8 cellular contexts compared by ENCODE assay signal in the genomic region with DNA sequence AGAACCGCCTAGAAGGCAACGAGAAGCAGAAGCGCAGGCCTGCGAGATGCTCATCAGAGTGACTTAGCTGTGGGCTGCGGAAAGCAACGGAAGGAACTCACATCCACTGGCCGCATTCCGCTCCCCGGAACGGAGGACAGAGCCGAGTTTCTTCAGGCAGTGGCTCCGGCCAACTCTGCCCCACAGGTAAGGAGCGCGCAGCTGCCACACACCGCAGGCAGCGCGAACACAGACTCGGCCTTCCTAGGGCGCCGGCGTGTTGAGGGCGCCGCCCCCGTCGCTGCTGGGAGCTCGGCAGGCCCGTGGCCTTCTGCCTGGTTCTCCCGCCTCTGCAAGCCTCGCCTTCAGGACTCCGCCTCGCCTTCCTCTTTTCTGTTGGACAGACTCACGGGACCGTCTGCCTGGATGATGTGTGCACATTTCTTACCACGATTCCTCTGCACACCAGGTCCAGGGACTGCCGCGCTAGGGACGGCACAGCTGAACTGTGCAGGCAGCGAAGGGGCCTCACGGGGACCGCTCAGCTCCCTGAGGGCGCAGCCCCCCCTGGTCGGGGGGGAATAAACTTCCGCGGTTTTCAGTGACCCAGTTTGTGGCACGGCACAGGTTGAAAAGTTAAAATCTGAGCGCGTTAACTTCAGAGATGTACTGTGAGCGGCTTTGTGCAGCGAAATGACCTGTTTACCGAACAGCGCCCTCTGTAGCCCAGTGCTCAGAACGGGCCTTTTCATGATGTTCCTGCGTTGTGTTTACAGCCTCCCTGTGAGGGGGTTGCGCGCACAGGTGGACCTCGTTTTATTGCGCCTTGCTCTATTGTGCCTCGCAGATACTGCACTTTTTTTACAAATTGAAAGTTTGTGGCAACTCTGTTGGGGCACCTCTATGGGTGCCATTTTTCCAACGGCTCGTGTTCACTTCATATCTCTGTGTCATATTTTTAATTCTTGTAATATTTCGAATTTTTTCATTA. TPM values are rescaled to one million over a fixed set of nuclear protein-coding genes. Genes with fewer than 3 reads are reported as not detected.
A peak's percentile ranks its signal among the peaks of the same experiment; 100 is the strongest.
DNase-seq lines count a peak whose midpoint lies in the region; ATAC-seq, FAIRE-seq and TF ChIP-seq lines count a peak whose summit lies in the region.

No MANE protein-coding gene starts in this region.

- H4K20me1 ChIP-seq in KMS-11 (ENCODE audit: insufficient read depth) = no peaks in the 10 kb centered on the region

- no peaks in the 10 kb centered on the region for H3K27me3 ChIP-seq in KMS-11 (ENCODE audit: insufficient read depth, low read depth)
- H3K27me3 ChIP-seq in naive thymus-derived CD4-positive, alpha-beta T cell (ENCODE audit: control insufficient read depth in 2 of 2, insufficient read depth in 2 of 2, low read length in 2 of 2) = no peaks in the 10 kb centered on the region

- ATAC-seq in GM21576 (IDR thresholded peaks at IDR 0.05; ENCODE audit: unreplicated experiment) = peak; percentile 86
- peak; percentile 96 for ATAC-seq in naive thymus-derived CD4-positive, alpha-beta T cell

- H3K4me1 Mint-ChIP-seq in naive thymus-derived CD4-positive, alpha-beta T cell = peaks cover 6 to 20% (median 17%) of the 10 kb centered on the region in 7 donors

- H3K9me3 Mint-ChIP-seq in naive thymus-derived CD4-positive, alpha-beta T cell = peaks cover 0 to 10% (median 7%) of the 10 kb centered on the region in 11 donors

- CTCF ChIA-PET in naive thymus-derived CD4-positive, alpha-beta T cell (lab: Charles Lee) = interaction anchor here (0.5 to 4.4 kb wide), 8 partner anchors 8 to 794 kb away, joined by 3 to 17 read pairs (median 4); no protein-coding TSS in a partner anchor

- H3K4me3 Mint-ChIP-seq in naive thymus-derived CD4-positive, alpha-beta T cell = peak overlapping the region; percentile 82 to 95 (median 90)

- peaks cover 0 to 8% (median 0%) of the 10 kb centered on the region in 5 donors for H3K27me3 Mint-ChIP-seq in naive thymus-derived CD4-positive, alpha-beta T cell

- intact Hi-C loops in naive thymus-derived CD4-positive, alpha-beta T cell (cut with micrococcal nuclease) = loop anchor here (1.0 to 10.0 kb wide), 9 partner anchors 32 to 785 kb away; partner anchors contain the start of genes CFAP298 (in 1 of the 2), EVA1C (in 1 of the 2), MIS18A (in 1 of the 2) and URB1 (in 1 of the 2)

- no peak overlapping the region for H3K4me3 ChIP-seq in KMS-11 (IDR thresholded peaks at IDR 0.05; ENCODE audit: insufficient read depth, low read depth, low read length)
- H3K4me3 ChIP-seq in naive thymus-derived CD4-positive, alpha-beta T cell (ENCODE audit: low read length) = peak overlapping the region; percentile 85

- H3K79me2 ChIP-seq in KMS-11 (ENCODE audit: insufficient read depth, low read depth) = no peaks in the 10 kb centered on the region

- no peak for FAIRE-seq in RCC 7860 (lab: Jason Lieb, UNC)

- H3K36me3 Mint-ChIP-seq in naive thymus-derived CD4-positive, alpha-beta T cell = peaks cover 0 to 15% (median 11%) of the 10 kb centered on the region in 5 donors

- H3K4me2 ChIP-seq in KMS-11 = peak overlapping the region; percentile 92

- POLR2A ChIA-PET in naive thymus-derived CD4-positive, alpha-beta T cell (lab: Charles Lee) = interaction anchor here (1.0 to 1.9 kb wide), 4 partner anchors 43 to 174 kb away, joined by 3 to 5 read pairs (median 4); partner anchors contain the start of genes CFAP298 and EVA1C

- peak; percentile 89 for DNase-seq in DMS 273 (lab: John Stamatoyannopoulos, UW; ENCODE audit: unreplicated experiment)
- DNase-seq in RCC 7860 (ENCODE audit: low spot score) = peak; percentile 43
- peak; percentile 53 to 66 for DNase-seq in activated T-helper 1 cell treated with anti-CD3 and anti-CD28 coated beads, Interleukin-2, amount 50 U/mL, for 16 hours (ENCODE audit: low read depth in 1 of 2, low spot score in 1 of 2)
- DNase-seq in fibroblast of peridontal ligament (ENCODE audit: extremely low read depth) = peak; percentile 82
- peak; percentile 56 to 80 (median 75) for DNase-seq in naive thymus-derived CD4-positive, alpha-beta T cell
- peak; percentile 50 to 62 for DNase-seq in stimulated activated CD8-positive, alpha-beta memory T cell treated with anti-CD3 and anti-CD28 coated beads, Interleukin-7, amount 100 ng/mL, for 48 hours (ENCODE audit: extremely low read depth in 1 of 2, low read depth in 1 of 2)

- peak; percentile 98 for TF ChIP-seq CTCF in KMS-11 (conservative IDR thresholded peaks at IDR 0.05; ENCODE audit: low read depth, low read length)

- no peaks in the 10 kb centered on the region for H3K9me3 ChIP-seq in naive thymus-derived CD4-positive, alpha-beta T cell (ENCODE audit: control insufficient read depth in 2 of 3, low read length in 3 of 3)

- H3K4me1 ChIP-seq in KMS-11 (ENCODE audit: low read depth, poor library complexity, severe bottlenecking) = peaks cover 14% of the 10 kb centered on the region
- peaks cover 5 to 7% of the 10 kb centered on the region in 2 donors for H3K4me1 ChIP-seq in naive thymus-derived CD4-positive, alpha-beta T cell (ENCODE audit: control insufficient read depth in 2 of 2, insufficient read depth in 2 of 2, low read length in 2 of 2)

- peak overlapping the region; percentile 58 for H3K27ac ChIP-seq in KMS-11
- peak overlapping the region; percentile 65 for H3K27ac ChIP-seq in naive thymus-derived CD4-positive, alpha-beta T cell (ENCODE audit: low read depth, low read length)

- peak overlapping the region; percentile 46 to 90 (median 75) for H3K27ac Mint-ChIP-seq in naive thymus-derived CD4-positive, alpha-beta T cell

- peak overlapping the region; percentile 41; the same call in 1 of the 2 replicates for H3K9ac ChIP-seq in KMS-11

- H2AFZ ChIP-seq in KMS-11 (ENCODE audit: low read depth) = peak overlapping the region; percentile 98

- no peaks in the 10 kb centered on the region for H3K36me3 ChIP-seq in KMS-11 (ENCODE audit: insufficient read depth)
- H3K36me3 ChIP-seq in naive thymus-derived CD4-positive, alpha-beta T cell (ENCODE audit: control insufficient read depth in 2 of 3, insufficient read depth in 3 of 3, low read length in 3 of 3) = no peaks in the 10 kb centered on the region

RNA-seq across cellular contexts. Expression of gene TCP10L, which starts 15.8 kb away (rescaled TPM):
- total RNA-seq in naive thymus-derived CD4-positive, alpha-beta T cell = 1 to 10 TPM in 1 of 5 experiments, under 1 TPM in 3, not detected in 1; 0.13 to 1.1 (median 0.54) TPM
- polyA plus RNA-seq in naive thymus-derived CD4-positive, alpha-beta T cell = 1 to 10 TPM in 1 of 2 donors, under 1 TPM in 1; 0.28 to 1.4 TPM

RNA-seq across cellular contexts. Expression of gene CFAP298, which starts 42.6 kb away (rescaled TPM):
- 10 to 100 TPM; 16.8 to 34.5 (median 31.3) TPM for total RNA-seq in naive thymus-derived CD4-positive, alpha-beta T cell
- polyA plus RNA-seq in naive thymus-derived CD4-positive, alpha-beta T cell = 10 to 100 TPM; 52.2 to 64.3 TPM
